8 cellular contexts compared by ENCODE assay signal in genomic region chr17:31392002-31392855, GRCh38. TPM values are rescaled to one million over a fixed set of nuclear protein-coding genes. Genes with fewer than 3 reads are reported as not detected.
A peak's percentile ranks its signal among the peaks of the same experiment; 100 is the strongest.
DNase-seq lines count a peak whose midpoint lies in the region; ATAC-seq, FAIRE-seq and TF ChIP-seq lines count a peak whose summit lies in the region.

No MANE protein-coding gene starts in this region.

- no TSS peak for BruUV-seq in mammary epithelial cell (replicated peaks; lab: Mats Ljungman, UMichigan)

- H4K20me1 ChIP-seq in mammary epithelial cell (ENCODE audit: insufficient read depth, low read length): no peaks in the 10 kb centered on the region

- WGBS in A549 (ENCODE audit: missing lambda C conversion rate): 95% methylated on average over 20 of the region's 52 CpGs
- 63% methylated on average over 18 of the region's 52 CpGs for WGBS in mammary epithelial cell (ENCODE audit: low coverage, missing lambda C conversion rate)

- in situ Hi-C loops in GM13977 (cut with MboI; ENCODE audit: low pct_unique_long_range_greater_than_20kb, low sequenced_read_pairs, unreplicated experiment): no loop called here
- in situ Hi-C loops in mammary epithelial cell (cut with MboI; ENCODE audit: low sequenced_read_pairs in 2 of 2): no loop called here

- no peak for ATAC-seq in A549
- ATAC-seq in HG03095 (IDR thresholded peaks at IDR 0.05; ENCODE audit: unreplicated experiment): no peak

- intact Hi-C loops in mammary epithelial cell (cut with micrococcal nuclease): no loop called here

- CTCF ChIA-PET in A549 (lab: Yijun Ruan, JAX): interaction anchor here (1.4 to 13.2 kb wide), 5 partner anchors 21 to 450 kb away, joined by 3 to 197 read pairs (median 5); no protein-coding TSS in a partner anchor
- CTCF ChIA-PET in mammary epithelial cell (lab: Charles Lee; ENCODE audit: low non-redundant PET): no interaction called here

- H3K79me2 ChIP-seq in mammary epithelial cell (ENCODE audit: insufficient read depth, low read length): no peaks in the 10 kb centered on the region

- TF ChIP-seq CTCF in A549 (IDR thresholded peaks at IDR 0.05): no peak
- TF ChIP-seq CTCF in GM13977 (IDR thresholded peaks at IDR 0.05; ENCODE audit: extremely low read depth, insufficient read depth, missing control alignments): no peak
- TF ChIP-seq CTCF in mammary epithelial cell (conservative IDR thresholded peaks at IDR 0.05 in 1 of 2, IDR thresholded peaks at IDR 0.05 in 1 of 2; ENCODE audit: extremely low read depth in 1 of 2, insufficient read depth in 1 of 2, low read depth in 1 of 2, low read length in 2 of 2): no peak

- H3K4me3 ChIP-seq in A549 (peak overlapping the region; percentile 45), mammary epithelial cell (replicated peaks in 1 of 3; ENCODE audit: insufficient read depth in 1 of 3, low read depth in 2 of 3, low read length in 3 of 3) (peak overlapping the region in 2 of 3 experiments; percentile 29 to 37)

- no peak overlapping the region for H3K9ac ChIP-seq in mammary epithelial cell (ENCODE audit: insufficient read depth, low read length)

- H3K4me2 ChIP-seq in A549: peak overlapping the region; percentile 83
- peak overlapping the region; percentile 58 for H3K4me2 ChIP-seq in mammary epithelial cell (ENCODE audit: insufficient read depth, low read depth, low read length)

- H3K4me1 ChIP-seq in A549 (no peaks in the 10 kb centered on the region), mammary epithelial cell (ENCODE audit: insufficient read depth, low read length) (peaks cover 9% of the 10 kb centered on the region)

- dilution Hi-C loops in mammary epithelial cell (cut with HindIII; ENCODE audit: low sequenced_read_pairs): no loop called here

- no peak for FAIRE-seq in A549 (lab: Jason Lieb, UNC)

- no peak for TF ChIP-seq RAD21 in A549 (conservative IDR thresholded peaks at IDR 0.05 in 1 of 2, IDR thresholded peaks at IDR 0.05 in 1 of 2)

- DNase-seq in A549 (ENCODE audit: low read depth in 1 of 2, low spot score in 1 of 2) (no peak), GM13977 (ENCODE audit: low spot score) (peak; percentile 36), mammary epithelial cell (no peak), myocyte (ENCODE audit: low read depth) (peak; percentile 48), NCI-H345 (lab: John Stamatoyannopoulos, UW) (no peak), NCI-H226 (no peak), NCI-H1930 (lab: John Stamatoyannopoulos, UW) (no peak)

- H3K9me3 ChIP-seq in A549: no peaks in the 10 kb centered on the region
- H3K9me3 ChIP-seq in mammary epithelial cell (replicated peaks; ENCODE audit: insufficient read depth, low read length): no peaks in the 10 kb centered on the region

- peak overlapping the region; percentile 23 for H2AFZ ChIP-seq in mammary epithelial cell (ENCODE audit: low read depth, low read length)

- no peaks in the 10 kb centered on the region for H3K36me3 ChIP-seq in mammary epithelial cell (ENCODE audit: insufficient read depth, low read length)

- H3K27ac ChIP-seq in A549 (peak overlapping the region in 1 of 2 experiments; percentile 65; a peak in 2 of 6 replicates), mammary epithelial cell (ENCODE audit: insufficient read depth, low read depth, low read length) (no peak overlapping the region)

- no peak for TF ChIP-seq EP300 in A549 (IDR thresholded peaks at IDR 0.05)

- no peak for TF ChIP-seq POLR2A in A549 (IDR thresholded peaks at IDR 0.05; ENCODE audit: low read length)

- POLR2A ChIA-PET in A549 (lab: Yijun Ruan, JAX): no interaction called here

- H3K27me3 ChIP-seq in mammary epithelial cell (ENCODE audit: insufficient read depth, low read length): peaks cover 6% of the 10 kb centered on the region

TF ChIP-seq in A549, 52 proteins besides CTCF, POLR2A, EP300 and RAD21:
- TF ChIP-seq USF2 (IDR thresholded peaks at IDR 0.05): no peak
- TF ChIP-seq KDM1A (IDR thresholded peaks at IDR 0.05; ENCODE audit: low read depth): no peak
- TF ChIP-seq FOSB (CRISPR knock-in tag; IDR thresholded peaks at IDR 0.05): no peak
- no peak for TF ChIP-seq HOXB5 (CRISPR knock-in tag; IDR thresholded peaks at IDR 0.05)
- TF ChIP-seq CBX8 (IDR thresholded peaks at IDR 0.05): no peak
- TF ChIP-seq MAFK (IDR thresholded peaks at IDR 0.05; ENCODE audit: partially characterized antibody): no peak
- no peak for TF ChIP-seq RNF2 (IDR thresholded peaks at IDR 0.05; ENCODE audit: borderline replicate concordance, low read depth)
- no peak for TF ChIP-seq HEYL (CRISPR knock-in tag; IDR thresholded peaks at IDR 0.05)
- TF ChIP-seq MYC (IDR thresholded peaks at IDR 0.05; ENCODE audit: borderline replicate concordance, low read length): no peak
- no peak for TF ChIP-seq ELK1 (IDR thresholded peaks at IDR 0.05; ENCODE audit: low read depth, low read length)
- TF ChIP-seq FOSL2 (IDR thresholded peaks at IDR 0.05): no peak
- TF ChIP-seq FOSL2 (CRISPR knock-in tag; IDR thresholded peaks at IDR 0.05): no peak
- no peak for TF ChIP-seq SREBF2 (IDR thresholded peaks at IDR 0.05)
- TF ChIP-seq CBX2 (IDR thresholded peaks at IDR 0.05; ENCODE audit: borderline replicate concordance, low read depth): no peak
- no peak for TF ChIP-seq GATA3 (IDR thresholded peaks at IDR 0.05; ENCODE audit: borderline replicate concordance)
TF ChIP-seq in A549: peak in this region for 0.

RNA-seq across cellular contexts. Expression of gene RAB11FIP4, which starts 0.8 kb away (rescaled TPM):
- 1.9 and 3.5 TPM in 2 replicates for polyA plus RNA-seq in A549 (2011; rRNA removed)
- polyA plus RNA-seq in A549 (2012; cell fraction: cytosol; rRNA removed): 1.4 TPM in 2 replicates
- polyA plus RNA-seq in A549 (2012; cell fraction: nucleus; rRNA removed): 1.2 and 1.3 TPM in 2 replicates
- 1.2 to 1.9 TPM (median 1.3 TPM) in 3 replicates for polyA plus RNA-seq in A549 (2017; fragmentation: RNase III; extraction: RNeasy Plus Mini Kit Qiagen cat#74134 plus additional on column Dnase treatment)
- 3.2 and 4.1 TPM in 2 replicates for polyA minus RNA-seq in A549 (2011; rRNA and poly(A)+ RNA removed)
- 1 to 10 TPM; 4.8 to 6.5 TPM for total RNA-seq in mammary epithelial cell
- 2.6 TPM for polyA plus RNA-seq in mammary epithelial cell
- polyA minus RNA-seq in mammary epithelial cell: 9.0 TPM
- total RNA-seq in myocyte: 0.29 and 0.83 TPM in 2 replicates
- polyA plus RNA-seq in myocyte (2012): 1.4 TPM

Comparison
In these comparisons a context has a peak if more than half of its experiments do, and no peak if none do; other contexts are left out.
1. DNase-seq: peak in GM13977 (single experiment) and myocyte (single experiment); none in A549 (0 of 2), mammary epithelial cell (single experiment), NCI-H345 (single experiment), NCI-H226 (single experiment) and NCI-H1930 (0 of 2).